Comparison of ENCODE assay signal across 22 cellular contexts in genomic region chr7:37999673-38000072, GRCh38.
DNase-seq lines count a peak whose midpoint lies in the region; ATAC-seq, FAIRE-seq and TF ChIP-seq lines count a peak whose summit lies in the region.
"Had no signal": no experiment of that assay in that cellular context is flagged by ENCODE, and none has a peak within 500 bp of the region (broad histone marks: within the 10 kb centered on the region; RNA-seq: fewer than 3 reads in every experiment).

No MANE protein-coding gene starts in this region.

- FAIRE-seq in HepG2 (lab: Jason Lieb, UNC), result no peak
- FAIRE-seq: RCC 7860 had no signal

- ATAC-seq in right cardiac atrium (peak; percentile 11 to 44), left ventricle myocardium superior (no peak), HepG2 (no peak), sciatic nerve (peak; percentile 91), aorta (ENCODE audit: low FRiP score) (peak; percentile 33), HG03442 (IDR thresholded peaks at IDR 0.05; ENCODE audit: unreplicated experiment) (no peak)

- TF ChIP-seq POLR2A in HepG2 (IDR thresholded peaks at IDR 0.05; ENCODE audit: insufficient read depth in 1 of 2, low read depth in 2 of 2, low read length in 2 of 2) (no peak), tibial nerve (IDR thresholded peaks at IDR 0.05) (no peak)

- H3K4me3 ChIP-seq in right cardiac atrium (ENCODE audit: low read length) (no peak overlapping the region), HepG2 (replicated peaks in 1 of 3; ENCODE audit: insufficient read depth in 1 of 3, low read depth in 2 of 3, low read length in 3 of 3) (no peak overlapping the region), aorta (ENCODE audit: low read length in 2 of 2) (no peak overlapping the region), tibial nerve (no peak overlapping the region)
- H3K4me3 ChIP-seq: GM23248, ovary, SK-N-MC, smooth muscle cell had no signal

- H3K27me3 ChIP-seq in right cardiac atrium (ENCODE audit: control insufficient read depth, insufficient read depth) (no peaks in the 10 kb centered on the region), HepG2 (ENCODE audit: control insufficient read depth in 1 of 2, insufficient read depth in 2 of 2, low read length in 2 of 2) (no peaks in the 10 kb centered on the region), aorta (ENCODE audit: control insufficient read depth in 1 of 2, insufficient read depth in 2 of 2, low read length in 1 of 2) (no peaks in the 10 kb centered on the region), tibial nerve (no peaks in the 10 kb centered on the region)
- H3K27me3 ChIP-seq: ovary had no signal

- CTCF ChIA-PET in HepG2 (lab: Yijun Ruan, JAX; ENCODE audit: low intra/inter-chr PET ratio, low total read pairs), result no interaction called here

- peak overlapping the region; percentile 5 for H2AFZ ChIP-seq in HepG2 (ENCODE audit: low read length)
- H2AFZ ChIP-seq: GM23248 had no signal

- H3K4me1 ChIP-seq in right cardiac atrium (ENCODE audit: control insufficient read depth, insufficient read depth, low read length) (no peaks in the 10 kb centered on the region), HepG2 (ENCODE audit: insufficient read depth, low read length) (no peaks in the 10 kb centered on the region), aorta (ENCODE audit: control insufficient read depth in 1 of 2, insufficient read depth in 2 of 2, low read length in 2 of 2) (peaks cover 0 to 4% of the 10 kb centered on the region in 2 donors), tibial nerve (peaks cover 0 to 36% (median 6%) of the 10 kb centered on the region in 4 donors)

- TF ChIP-seq RAD21 in HepG2 (CRISPR knock-in tag; IDR thresholded peaks at IDR 0.05), result no peak

- intact Hi-C loops in right cardiac atrium (cut with DNase I), result no loop called here
- intact Hi-C loops in left ventricle myocardium superior (cut with micrococcal nuclease), result no loop called here
- intact Hi-C loops in HepG2 (cut with micrococcal nuclease; ENCODE audit: unreplicated experiment), result no loop called here
- intact Hi-C loops in sciatic nerve (cut with DNase I), result no loop called here
- intact Hi-C loops in aorta (cut with DNase I), result no loop called here

- H3K9ac ChIP-seq in HepG2 (ENCODE audit: insufficient read depth, low read depth, low read length), result no peak overlapping the region
- H3K9ac ChIP-seq: GM23248 had no signal

- no peak for DNase-seq in right cardiac atrium
- DNase-seq in left ventricle myocardium superior, result no peak
- DNase-seq in HepG2 (ENCODE audit: low spot score), result no peak
- DNase-seq in sciatic nerve (ENCODE audit: low spot score), result no peak
- DNase-seq in aorta, result no peak
- no peak for DNase-seq in tibial nerve (ENCODE audit: low spot score in 2 of 2)
- DNase-seq in stimulated activated naive CD4-positive, alpha-beta T cell (lab: John Stamatoyannopoulos, UW), result no peak
- DNase-seq: 8988T; activated CD4-positive, CD25-positive, alpha-beta regulatory T cell treated with anti-CD3 and anti-CD28 coated beads, Interleukin-2, amount 50 U/mL, for 72 hours; activated CD8-positive, alpha-beta memory T cell treated with anti-CD3 and anti-CD28 coated beads for 24 hours; CD4-positive, CD25-positive, alpha-beta regulatory T cell; cerebellar nuclear complex; effector memory CD4-positive, alpha-beta T cell; NCI-H1930; ovary; stimulated activated CD4-positive, alpha-beta T cell treated with anti-CD3 and anti-CD28 coated beads, Interleukin-4, amount 100 ng/mL, for 4 hours; T-helper 9 cell had no signal

- no peaks in the 10 kb centered on the region for H3K79me2 ChIP-seq in HepG2 (ENCODE audit: insufficient read depth, low read length)

- WGBS in right cardiac atrium, result 40% methylated on average over 3 of the region's 3 CpGs
- WGBS in HepG2 (ENCODE audit: low lambda C conversion rate), result 1% methylated on average over 3 of the region's 3 CpGs
- WGBS in aorta, 2 donors, result 49 to 52% methylated on average over 3 of the region's 3 CpGs
- WGBS in tibial nerve, 2 donors, result 17 to 21% methylated on average over 3 of the region's 3 CpGs

- H3K4me2 ChIP-seq in HepG2 (ENCODE audit: low read depth, low read length), result no peak overlapping the region
- H3K4me2 ChIP-seq: smooth muscle cell had no signal

- POLR2A ChIA-PET in HepG2 (lab: Yijun Ruan, JAX), result no interaction called here

- H3K9me3 ChIP-seq in right cardiac atrium (ENCODE audit: control insufficient read depth, low read length) (no peaks in the 10 kb centered on the region), HepG2 (ENCODE audit: low read length) (no peaks in the 10 kb centered on the region), aorta (ENCODE audit: control insufficient read depth, low read length) (no peaks in the 10 kb centered on the region), tibial nerve (no peaks in the 10 kb centered on the region)
- H3K9me3 ChIP-seq: ovary had no signal

- no TSS peak for BruUV-seq in HepG2 (replicated peaks; lab: Mats Ljungman, UMichigan)

- TF ChIP-seq CTCF in HepG2 (CRISPR knock-in tag; IDR thresholded peaks at IDR 0.05), result no peak
- TF ChIP-seq CTCF in tibial nerve (IDR thresholded peaks at IDR 0.05), result no peak

- H3K27ac ChIP-seq in right cardiac atrium (ENCODE audit: low read length) (no peak overlapping the region), HepG2 (ENCODE audit: extremely low read length, insufficient read depth, low read length) (no peak overlapping the region), aorta (ENCODE audit: low read depth in 1 of 2, low read length in 2 of 2) (no peak overlapping the region), tibial nerve (peak overlapping the region in 2 of 4 donors; percentile 64)
- H3K27ac ChIP-seq: GM23248, SK-N-MC had no signal

- no peaks in the 10 kb centered on the region for H4K20me1 ChIP-seq in HepG2 (ENCODE audit: insufficient read depth, low read length)

- H3K36me3 ChIP-seq in HepG2 (replicated peaks in 1 of 2; ENCODE audit: control insufficient read depth in 1 of 2, insufficient read depth in 2 of 2, low read length in 2 of 2) (no peaks in the 10 kb centered on the region), aorta (ENCODE audit: control insufficient read depth in 1 of 2, insufficient read depth in 2 of 2, low read length in 1 of 2) (no peaks in the 10 kb centered on the region), tibial nerve (no peaks in the 10 kb centered on the region)
- H3K36me3 ChIP-seq: ovary had no signal

- no peak for TF ChIP-seq EP300 in HepG2 (IDR thresholded peaks at IDR 0.05; ENCODE audit: low read depth in 2 of 2, low read length in 2 of 2)
- TF ChIP-seq EP300 in HepG2 (CRISPR knock-in tag; IDR thresholded peaks at IDR 0.05; ENCODE audit: borderline replicate concordance), result no peak
- TF ChIP-seq EP300 in tibial nerve (IDR thresholded peaks at IDR 0.05), result peak in 1 of 2 donors; percentile 53

- in situ Hi-C loops in HepG2 (cut with HindIII; ENCODE audit: extremely low pct_ligation_motif_present, low pct_unique_long_range_greater_than_20kb), result no loop called here

TF ChIP-seq in HepG2, 621 proteins besides CTCF, POLR2A, EP300 and RAD21 (continues in another document):
- TF ChIP-seq ZBED4 (CRISPR knock-in tag; IDR thresholded peaks at IDR 0.05; ENCODE audit: borderline replicate concordance), result no peak
- no peak for TF ChIP-seq PBX3 (CRISPR knock-in tag; IDR thresholded peaks at IDR 0.05; ENCODE audit: borderline replicate concordance)
- TF ChIP-seq SAFB2 (CRISPR knock-in tag; IDR thresholded peaks at IDR 0.05; ENCODE audit: borderline replicate concordance, low read depth), result no peak
- no peak for TF ChIP-seq KLF9 (CRISPR knock-in tag; IDR thresholded peaks at IDR 0.05; ENCODE audit: low read depth)
- TF ChIP-seq ELF4 (CRISPR knock-in tag; IDR thresholded peaks at IDR 0.05; ENCODE audit: borderline replicate concordance), result no peak
- TF ChIP-seq HNF4A (CRISPR knock-in tag; IDR thresholded peaks at IDR 0.05), result no peak

Comparison
In these comparisons a context has a peak if more than half of its experiments do, and no peak if none do; other contexts are left out.
1. ATAC-seq: peak in right cardiac atrium (2 of 2), sciatic nerve (single experiment) and aorta (single experiment); none in left ventricle myocardium superior (single experiment), HepG2 (single experiment) and HG03442 (single experiment).